ENCODE assay signal across 21 cellular contexts in genomic region chr16:7397901-7398300, GRCh38.
A peak's percentile ranks its signal among the peaks of the same experiment; 100 is the strongest.
DNase-seq lines count a peak whose midpoint lies in the region; TF ChIP-seq lines count a peak whose summit lies in the region.
"Had no signal": no experiment of that assay in that cellular context is flagged by ENCODE, and none has a peak within 500 bp of the region (broad histone marks: within the 10 kb centered on the region; RNA-seq: fewer than 3 reads in every experiment).

No MANE protein-coding gene starts in this region.

- peak overlapping the region in 2 of 3 experiments; percentile 9 to 16 for H3K27ac Mint-ChIP-seq in nephron
- H3K27ac Mint-ChIP-seq: activated CD8-positive, alpha-beta T cell treated with anti-CD3 and anti-CD28 coated beads, Interleukin-2, amount 10 ng/mL, durations not matched to agents 7 days and 5 days; activated naive CD8-positive, alpha-beta T cell treated with anti-CD3 and anti-CD28 coated beads, Interleukin-2, amount 10 ng/mL, durations not matched to agents 7 days and 5 days; CD8-positive, alpha-beta T cell; immature natural killer cell had no signal

- H3K4me1 Mint-ChIP-seq in nephron, result peaks cover 55% of the 10 kb centered on the region
- H3K4me1 Mint-ChIP-seq: activated naive CD8-positive, alpha-beta T cell treated with anti-CD3 and anti-CD28 coated beads, Interleukin-2, amount 10 ng/mL, durations not matched to agents 7 days and 5 days; immature natural killer cell had no signal

- H3K36me3 Mint-ChIP-seq in nephron (ENCODE audit: low read depth), result no peaks in the 10 kb centered on the region
- H3K36me3 Mint-ChIP-seq: activated naive CD8-positive, alpha-beta T cell treated with anti-CD3 and anti-CD28 coated beads, Interleukin-2, amount 10 ng/mL, durations not matched to agents 7 days and 5 days; CD8-positive, alpha-beta T cell; immature natural killer cell had no signal

- H3K27me3 Mint-ChIP-seq in nephron (ENCODE audit: low read depth), result no peaks in the 10 kb centered on the region
- H3K27me3 Mint-ChIP-seq: activated naive CD8-positive, alpha-beta T cell treated with anti-CD3 and anti-CD28 coated beads, Interleukin-2, amount 10 ng/mL, durations not matched to agents 7 days and 5 days had no signal

- DNase-seq in AG10803 (ENCODE audit: low read depth), result peak; percentile 84
- DNase-seq in NCI-H82 treated with DMSO at 0.1 percent for 48 hours (lab: John Stamatoyannopoulos, UW; ENCODE audit: unreplicated experiment), result peak; percentile 47
- peak; percentile 12 for DNase-seq in epithelial cell of proximal tubule (ENCODE audit: low read depth)
- no peak for DNase-seq in putamen (ENCODE audit: low spot score)
- no peak for DNase-seq in stimulated activated CD4-positive, alpha-beta T cell treated with anti-CD3 and anti-CD28 coated beads, Interleukin-4, amount 100 ng/mL, for 4 hours
- DNase-seq in EL, result no peak
- DNase-seq in inferior parietal cortex (ENCODE audit: extremely low spot score), result no peak
- DNase-seq: activated CD8-positive, alpha-beta T cell treated with anti-CD3 and anti-CD28 coated beads, Interleukin-2, amount 10 ng/mL, durations not matched to agents 7 days and 5 days; activated naive CD8-positive, alpha-beta T cell treated with anti-CD3 and anti-CD28 coated beads, Interleukin-2, amount 10 ng/mL, durations not matched to agents 7 days and 5 days; CD8-positive, alpha-beta T cell; DMS79 treated with DMSO at 0.1 percent for 48 hours; immature natural killer cell; mammary epithelial cell; NCI-H1092; NCI-H2081; NCI-H524; stimulated activated naive CD8-positive, alpha-beta T cell treated with anti-CD3 and anti-CD28 coated beads, Interleukin-15, Interleukin-2, amounts not matched to agents 100 U/mL and 50 U/mL, for 24 hours; transverse colon had no signal

- no peaks in the 10 kb centered on the region for H3K9me3 Mint-ChIP-seq in nephron

- H3K4me3 ChIP-seq in AG10803 (ENCODE audit: low read length) (no peak overlapping the region), epithelial cell of proximal tubule (ENCODE audit: low read depth, low read length) (no peak overlapping the region)
- H3K4me3 ChIP-seq: esophagus muscularis mucosa, SJSA1, transverse colon had no signal

- TF ChIP-seq CTCF in AG10803 (conservative IDR thresholded peaks at IDR 0.05; ENCODE audit: low read length) (no peak), epithelial cell of proximal tubule (conservative IDR thresholded peaks at IDR 0.05; ENCODE audit: low read depth, low read length) (no peak), nephron (IDR thresholded peaks at IDR 0.05; ENCODE audit: unreplicated experiment in 3 of 3) (no peak)

- H3K4me3 Mint-ChIP-seq in nephron, result no peak overlapping the region
- H3K4me3 Mint-ChIP-seq: activated CD8-positive, alpha-beta T cell treated with anti-CD3 and anti-CD28 coated beads, Interleukin-2, amount 10 ng/mL, durations not matched to agents 7 days and 5 days; activated naive CD8-positive, alpha-beta T cell treated with anti-CD3 and anti-CD28 coated beads, Interleukin-2, amount 10 ng/mL, durations not matched to agents 7 days and 5 days; CD8-positive, alpha-beta T cell; immature natural killer cell had no signal

Comparison
In these comparisons a context has a peak if more than half of its experiments do, and no peak if none do; other contexts are left out.
1. DNase-seq: peak in AG10803 (single experiment), NCI-H82 treated with DMSO at 0.1 percent for 48 hours (single experiment) and epithelial cell of proximal tubule (single experiment); none in putamen (single experiment), stimulated activated CD4-positive, alpha-beta T cell treated with anti-CD3 and anti-CD28 coated beads, Interleukin-4, amount 100 ng/mL, for 4 hours (0 of 2), EL (single experiment) and inferior parietal cortex (single experiment).